Comparison of ENCODE assay signal across 22 cellular contexts in the genomic region with DNA sequence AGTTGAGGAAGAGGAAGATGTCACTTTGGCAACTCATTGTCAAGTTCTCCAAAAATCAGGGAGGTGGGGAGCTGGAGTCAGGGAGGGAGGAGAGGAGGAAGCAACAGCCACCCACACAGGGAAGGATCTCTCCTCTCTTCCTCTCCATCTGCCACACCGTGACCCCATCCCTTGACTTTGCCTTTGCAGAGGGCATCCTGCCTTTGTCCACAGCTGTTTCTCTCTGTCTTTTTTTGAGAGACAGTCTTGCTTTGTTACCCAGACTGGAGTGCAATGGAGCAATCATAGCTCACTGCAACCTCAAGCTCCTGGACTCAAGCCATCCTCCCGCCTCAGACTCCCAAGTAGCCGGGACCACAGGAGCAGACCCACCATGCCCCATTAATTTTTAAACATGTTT.
DNase-seq lines count a peak whose midpoint lies in the region; ATAC-seq, FAIRE-seq and TF ChIP-seq lines count a peak whose summit lies in the region.
"Had no signal": no experiment of that assay in that cellular context is flagged by ENCODE, and none has a peak within 500 bp of the region (broad histone marks: within the 10 kb centered on the region; RNA-seq: fewer than 3 reads in every experiment).

No MANE protein-coding gene starts in this region.

- no peak overlapping the region; the same call in 1 of the 2 replicates for H3K14ac ChIP-seq in H9 (ENCODE audit: insufficient read depth, low read length)

- H3K36me3 Mint-ChIP-seq in H9 (ENCODE audit: insufficient read depth in 1 of 3, low read depth in 3 of 3), result peaks cover 0 to 7% (median 0%) of the 10 kb centered on the region in 3 experiments; a peak in 2 of 7 replicates
- no peaks in the 10 kb centered on the region for H3K36me3 Mint-ChIP-seq in osteocyte (ENCODE audit: unreplicated experiment)
- H3K36me3 Mint-ChIP-seq: CD8-positive, alpha-beta memory T cell had no signal

- FAIRE-seq in bronchial epithelial cell (lab: Jason Lieb, UNC), result peak; percentile 92
- FAIRE-seq: A549, G401.6, GM12892, GM18507 had no signal

- H3K4ac ChIP-seq in H9 (ENCODE audit: low read depth, low read length), result no peak overlapping the region

- no peaks in the 10 kb centered on the region for H3K79me1 ChIP-seq in H9 (ENCODE audit: insufficient read depth, low read depth, low read length, poor library complexity, severe bottlenecking)

- TF ChIP-seq CTCF in AG10803 (conservative IDR thresholded peaks at IDR 0.05; ENCODE audit: low read length) (no peak), H9 (conservative IDR thresholded peaks at IDR 0.05) (no peak), bronchial epithelial cell (IDR thresholded peaks at IDR 0.05; ENCODE audit: insufficient read depth, low read length, severe bottlenecking) (no peak), osteocyte (IDR thresholded peaks at IDR 0.05) (no peak), mucosa of descending colon (IDR thresholded peaks at IDR 0.05) (no peak)

- no peak overlapping the region for H2AK5ac ChIP-seq in H9 (ENCODE audit: insufficient read length, low read length)

- no peaks in the 10 kb centered on the region for H3K27me3 ChIP-seq in H9 (ENCODE audit: insufficient read depth, low read length)
- no peaks in the 10 kb centered on the region for H3K27me3 ChIP-seq in bronchial epithelial cell (ENCODE audit: control insufficient read depth, insufficient read depth, low read length)
- H3K27me3 ChIP-seq: BLaER1 had no signal

- H3K4me3 Mint-ChIP-seq in H9 (no peak overlapping the region), osteocyte (ENCODE audit: unreplicated experiment) (no peak overlapping the region)
- H3K4me3 Mint-ChIP-seq: CD8-positive, alpha-beta memory T cell; GM23338 had no signal

- no peak overlapping the region for H3T11ph ChIP-seq in H9 (ENCODE audit: low read length)

- no peak for ATAC-seq in mucosa of descending colon
- ATAC-seq: A549, GM23338 had no signal

- no peak overlapping the region for H3K23ac ChIP-seq in H9 (ENCODE audit: insufficient read length, low read depth, low read length)

- no peak overlapping the region for H2BK12ac ChIP-seq in H9 (ENCODE audit: insufficient read length, low read depth, low read length)

- H2BK20ac ChIP-seq in H9 (ENCODE audit: low read depth, low read length, poor library complexity, severe bottlenecking), result no peak overlapping the region

- no peak overlapping the region for H2BK5ac ChIP-seq in H9 (ENCODE audit: insufficient read length, low read length)

- DNase-seq in AG10803 (ENCODE audit: low read depth), result peak; percentile 13
- no peak for DNase-seq in H9
- DNase-seq in bronchial epithelial cell (ENCODE audit: low read depth), result no peak
- DNase-seq in osteocyte (ENCODE audit: extremely low spot score, unreplicated experiment), result peak; percentile 40
- DNase-seq in dermis blood vessel endothelial cell, result no peak
- DNase-seq in NCI-H226, result no peak
- no peak for DNase-seq in mucosa of descending colon
- no peak for DNase-seq in NCI-H345 (lab: John Stamatoyannopoulos, UW)
- DNase-seq: CD8-positive, alpha-beta memory T cell; COR-L47; DMS 273 treated with DMSO at 0.1 percent for 48 hours; DMS53; DND-41; H7 had no signal

- H3K9me3 Mint-ChIP-seq in H9, result peaks cover 6 to 12% of the 10 kb centered on the region in 2 experiments
- H3K9me3 Mint-ChIP-seq in osteocyte (ENCODE audit: unreplicated experiment), result peaks cover 10% of the 10 kb centered on the region

- H4K5ac ChIP-seq in H9 (ENCODE audit: insufficient read length, low read depth, low read length), result no peak overlapping the region

- H2BK120ac ChIP-seq in H9 (ENCODE audit: low read depth, low read length, poor library complexity, severe bottlenecking), result peak overlapping the region; percentile 12

- 0 out of 2 replicates have a peak, but pooled peaks cover 3% of the 10 kb centered on the region for H3K27me3 Mint-ChIP-seq in H9 (ENCODE audit: low read depth)
- H3K27me3 Mint-ChIP-seq in osteocyte (ENCODE audit: unreplicated experiment), result no peaks in the 10 kb centered on the region

- no peaks in the 10 kb centered on the region for H3K9me3 ChIP-seq in H9 (ENCODE audit: control insufficient read depth, low read depth, low read length)
- peaks cover 42% of the 10 kb centered on the region for H3K9me3 ChIP-seq in mucosa of descending colon

- H3K27ac ChIP-seq in H9 (ENCODE audit: insufficient read length, low read depth, low read length), result no peak overlapping the region
- H3K27ac ChIP-seq: 22Rv1, A549, BLaER1, HL-60 had no signal

- H3K36me3 ChIP-seq in bronchial epithelial cell (ENCODE audit: control insufficient read depth, insufficient read depth, low read length) (no peaks in the 10 kb centered on the region), mucosa of descending colon (ENCODE audit: low read depth) (no peaks in the 10 kb centered on the region)
- H3K36me3 ChIP-seq: BLaER1 had no signal

- intact Hi-C loops in mucosa of descending colon (cut with DNase I, micrococcal nuclease), result no loop called here

- H3K4me2 ChIP-seq in H9 (ENCODE audit: insufficient read depth, insufficient read length, low read length), result no peak overlapping the region
- H3K4me2 ChIP-seq: A549, BLaER1, GM23338 had no signal

- H3K56ac ChIP-seq in H9 (ENCODE audit: insufficient read length, low read depth, low read length), result no peak overlapping the region

- H3K27ac Mint-ChIP-seq in H9, result no peak overlapping the region
- H3K27ac Mint-ChIP-seq in osteocyte (ENCODE audit: unreplicated experiment), result no peak overlapping the region
- H3K27ac Mint-ChIP-seq: CD8-positive, alpha-beta memory T cell; GM23338 had no signal

- H3K18ac ChIP-seq in H9 (ENCODE audit: insufficient read length, low read depth, low read length), result no peak overlapping the region

- no peak overlapping the region for H2AFZ ChIP-seq in H9 (ENCODE audit: low read length)
- H2AFZ ChIP-seq: GM23338 had no signal

- H4K8ac ChIP-seq in H9 (replicated peaks; ENCODE audit: insufficient read length, low read depth, low read length), result no peak overlapping the region

- no peaks in the 10 kb centered on the region for H4K20me1 ChIP-seq in H9 (ENCODE audit: control insufficient read depth, insufficient read depth, insufficient read length)
- H4K20me1 ChIP-seq: BLaER1 had no signal

- H3K23me2 ChIP-seq in H9 (ENCODE audit: insufficient read length, low read depth, low read length, poor library complexity, severe bottlenecking), result no peaks in the 10 kb centered on the region

- WGBS in H9 (ENCODE audit: extremely low coverage, insufficient read length, low lambda C conversion rate), result no CpG with 5 or more reads among the region's 3 CpGs

- no peak overlapping the region for H2BK15ac ChIP-seq in H9 (ENCODE audit: low read depth, low read length)

- H4K91ac ChIP-seq in H9 (ENCODE audit: insufficient read length, low read depth, low read length), result no peak overlapping the region

- H3K4me3 ChIP-seq in AG10803 (ENCODE audit: low read length) (no peak overlapping the region), bronchial epithelial cell (ENCODE audit: low read depth, low read length) (no peak overlapping the region), mucosa of descending colon (no peak overlapping the region)
- H3K4me3 ChIP-seq: A549, BLaER1, GM23338 had no signal

- no peaks in the 10 kb centered on the region for H3K4me1 ChIP-seq in H9 (ENCODE audit: insufficient read depth, low read length)
- no peaks in the 10 kb centered on the region for H3K4me1 ChIP-seq in mucosa of descending colon (ENCODE audit: low read depth)
- H3K4me1 ChIP-seq: A549, BLaER1 had no signal

- H3K9ac ChIP-seq in H9 (ENCODE audit: extremely low read depth, insufficient read length, low read length), result no peak overlapping the region
- H3K9ac ChIP-seq: BLaER1 had no signal

- H3K4me1 Mint-ChIP-seq in H9 (no peaks in the 10 kb centered on the region), osteocyte (ENCODE audit: unreplicated experiment) (no peaks in the 10 kb centered on the region)
- H3K4me1 Mint-ChIP-seq: CD8-positive, alpha-beta memory T cell; GM23338 had no signal

- H3K79me2 ChIP-seq in H9 (ENCODE audit: insufficient read depth, low read length), result no peaks in the 10 kb centered on the region

Comparison
In these comparisons a context has a peak if more than half of its experiments do, and no peak if none do; other contexts are left out.
1. DNase-seq: peak in AG10803 (single experiment) and osteocyte (single experiment); none in H9 (single experiment), bronchial epithelial cell (single experiment), dermis blood vessel endothelial cell (single experiment), NCI-H226 (single experiment), mucosa of descending colon (0 of 3) and NCI-H345 (single experiment).